ENCODE assay signal across 23 cellular contexts in genomic region chr4:102843273-102843672, GRCh38. TPM values are rescaled to one million over a fixed set of nuclear protein-coding genes. Genes with fewer than 3 reads are reported as not detected.
DNase-seq lines count a peak whose midpoint lies in the region; ATAC-seq and TF ChIP-seq lines count a peak whose summit lies in the region.
"Had no signal": no experiment of that assay in that cellular context is flagged by ENCODE, and none has a peak within 500 bp of the region (broad histone marks: within the 10 kb centered on the region; RNA-seq: fewer than 3 reads in every experiment).

No MANE protein-coding gene starts in this region.

- H2AFZ ChIP-seq in SK-N-SH (ENCODE audit: low read depth) (no peak overlapping the region), PC-3 (ENCODE audit: low read length) (no peak overlapping the region)

- ATAC-seq in SK-N-SH treated with all-trans-retinoic acid at 6 μM for 48 hours, result peak; percentile 22; the same call in 2 of the 3 replicates
- no peak for ATAC-seq in PC-3
- ATAC-seq in stimulated activated effector memory CD8-positive, alpha-beta T cell treated with anti-CD3 and anti-CD28 coated beads, Interleukin-12 subunit alpha, Interleukin-12 subunit beta, amount 100 ng/mL, for 72 hours, result peak; percentile 55
- no peak for ATAC-seq in heart left ventricle
- ATAC-seq: CD8-positive, alpha-beta T cell; HepG2; Panc1 had no signal

- no peak for TF ChIP-seq RAD21 in SK-N-SH (IDR thresholded peaks at IDR 0.05; ENCODE audit: low read length)

- H3K9me3 Mint-ChIP-seq in stimulated activated effector memory CD8-positive, alpha-beta T cell treated with anti-CD3 and anti-CD28 coated beads, Interleukin-12 subunit alpha, Interleukin-12 subunit beta, amount 100 ng/mL, for 72 hours, result no peaks in the 10 kb centered on the region
- H3K9me3 Mint-ChIP-seq: CD8-positive, alpha-beta T cell had no signal

- H3K4me1 Mint-ChIP-seq in stimulated activated effector memory CD8-positive, alpha-beta T cell treated with anti-CD3 and anti-CD28 coated beads, Interleukin-12 subunit alpha, Interleukin-12 subunit beta, amount 100 ng/mL, for 72 hours, result peaks cover 5% of the 10 kb centered on the region

- BruUV-seq in PC-3 (replicated peaks; lab: Mats Ljungman, UMichigan), result no TSS peak

- H4K20me1 ChIP-seq in SK-N-SH (ENCODE audit: insufficient read depth), result no peaks in the 10 kb centered on the region
- no peaks in the 10 kb centered on the region for H4K20me1 ChIP-seq in PC-3 (ENCODE audit: low read length)
- H4K20me1 ChIP-seq: BLaER1 had no signal

- H3K9me3 ChIP-seq in SK-N-SH (no peaks in the 10 kb centered on the region), PC-3 (ENCODE audit: low read length) (no peaks in the 10 kb centered on the region), heart left ventricle (no peaks in the 10 kb centered on the region)
- H3K9me3 ChIP-seq: BLaER1, MG63 had no signal

- H3K27me3 ChIP-seq in SK-N-SH (ENCODE audit: insufficient read depth) (no peaks in the 10 kb centered on the region), PC-3 (ENCODE audit: low read length) (no peaks in the 10 kb centered on the region), heart left ventricle (no peaks in the 10 kb centered on the region)
- H3K27me3 ChIP-seq: BLaER1, MG63 had no signal

- H3K4me3 ChIP-seq in SK-N-SH (ENCODE audit: low read depth in 2 of 2, low read length in 1 of 2) (no peak overlapping the region), PC-3 (ENCODE audit: low read length) (no peak overlapping the region), epithelial cell of proximal tubule (ENCODE audit: low read depth, low read length) (no peak overlapping the region), heart left ventricle (no peak overlapping the region)
- H3K4me3 ChIP-seq: BLaER1, MG63, SK-N-MC had no signal

- H3K36me3 Mint-ChIP-seq in stimulated activated effector memory CD8-positive, alpha-beta T cell treated with anti-CD3 and anti-CD28 coated beads, Interleukin-12 subunit alpha, Interleukin-12 subunit beta, amount 100 ng/mL, for 72 hours, result no peaks in the 10 kb centered on the region

- POLR2A ChIA-PET in SK-N-SH (lab: Yijun Ruan, JAX) (no interaction called here), PC-3 (lab: Charles Lee; ENCODE audit: unreplicated experiment) (no interaction called here)

- no peak for TF ChIP-seq POLR2A in heart left ventricle (IDR thresholded peaks at IDR 0.05)

- H3K9me2 ChIP-seq in SK-N-SH (no peaks in the 10 kb centered on the region), PC-3 (replicated peaks; ENCODE audit: low read length) (no peaks in the 10 kb centered on the region)

- CTCF ChIA-PET in SK-N-SH (lab: Yijun Ruan, JAX) (no interaction called here), PC-3 (lab: Charles Lee) (no interaction called here)

- H3F3A ChIP-seq in SK-N-SH (replicated peaks; ENCODE audit: insufficient read depth) (no peaks in the 10 kb centered on the region), PC-3 (ENCODE audit: low read length, unreplicated experiment) (no peaks in the 10 kb centered on the region)

- H3K27ac Mint-ChIP-seq in stimulated activated effector memory CD8-positive, alpha-beta T cell treated with anti-CD3 and anti-CD28 coated beads, Interleukin-12 subunit alpha, Interleukin-12 subunit beta, amount 100 ng/mL, for 72 hours, result no peak overlapping the region
- H3K27ac Mint-ChIP-seq: CD8-positive, alpha-beta T cell had no signal

- intact Hi-C loops in PC-3 (cut with micrococcal nuclease), result no loop called here
- intact Hi-C loops in heart left ventricle (cut with DNase I), result no loop called here

- no peak overlapping the region; a peak in 2 of 4 replicates for H3K27ac ChIP-seq in SK-N-SH (ENCODE audit: low read depth in 2 of 2, low read length in 1 of 2)
- no peak overlapping the region for H3K27ac ChIP-seq in PC-3 (ENCODE audit: low read length)
- H3K27ac ChIP-seq in heart left ventricle, result no peak overlapping the region
- H3K27ac ChIP-seq: BLaER1, SK-N-MC had no signal

- H3K36me3 ChIP-seq in SK-N-SH (replicated peaks in 1 of 2; ENCODE audit: control insufficient read depth in 1 of 2, insufficient read depth in 2 of 2, low read length in 1 of 2), result no peaks in the 10 kb centered on the region
- no peaks in the 10 kb centered on the region for H3K36me3 ChIP-seq in PC-3 (ENCODE audit: low read depth, low read length)
- H3K36me3 ChIP-seq in heart left ventricle, result peaks cover 0 to 3% (median 0%) of the 10 kb centered on the region in 9 donors
- H3K36me3 ChIP-seq: MG63 had no signal

- H3K79me2 ChIP-seq in SK-N-SH (ENCODE audit: insufficient read depth) (no peaks in the 10 kb centered on the region), PC-3 (ENCODE audit: low read length) (no peaks in the 10 kb centered on the region)

- TF ChIP-seq EP300 in SK-N-SH (IDR thresholded peaks at IDR 0.05; ENCODE audit: borderline replicate concordance in 1 of 2, low read depth in 1 of 2, low read length in 1 of 2), result no peak

- H3K4me3 Mint-ChIP-seq in stimulated activated effector memory CD8-positive, alpha-beta T cell treated with anti-CD3 and anti-CD28 coated beads, Interleukin-12 subunit alpha, Interleukin-12 subunit beta, amount 100 ng/mL, for 72 hours, result no peak overlapping the region
- H3K4me3 Mint-ChIP-seq: CD8-positive, alpha-beta T cell had no signal

- no peak for DNase-seq in SK-N-SH
- peak; percentile 43 for DNase-seq in PC-3
- DNase-seq in epithelial cell of proximal tubule (ENCODE audit: low read depth), result peak; percentile 61
- no peak for DNase-seq in stimulated activated effector memory CD8-positive, alpha-beta T cell treated with anti-CD3 and anti-CD28 coated beads, Interleukin-12 subunit alpha, Interleukin-12 subunit beta, amount 100 ng/mL, for 72 hours (ENCODE audit: low spot score in 2 of 2)
- no peak for DNase-seq in NCI-H82 treated with DMSO at 0.1 percent for 48 hours (lab: John Stamatoyannopoulos, UW; ENCODE audit: unreplicated experiment)
- no peak for DNase-seq in NOMO-1 (lab: John Stamatoyannopoulos, UW; ENCODE audit: unreplicated experiment in 2 of 2)
- DNase-seq in heart left ventricle, result no peak
- DNase-seq: 8988T; CD8-positive, alpha-beta T cell; GF-D8; KG1; MG63; NCI-H1092; NCI-H146; NCI-H2081; NCI-H510A treated with DMSO at 0.1 percent for 48 hours; NCI-H82; Right ventricle myocardium superior had no signal

- H3K9ac ChIP-seq in SK-N-SH (no peak overlapping the region), PC-3 (ENCODE audit: low read length) (no peak overlapping the region)
- H3K9ac ChIP-seq: BLaER1 had no signal

- no peak for TF ChIP-seq CTCF in SK-N-SH (IDR thresholded peaks at IDR 0.05)
- TF ChIP-seq CTCF in PC-3 (conservative IDR thresholded peaks at IDR 0.05; ENCODE audit: low read depth, low read length), result no peak
- no peak for TF ChIP-seq CTCF in epithelial cell of proximal tubule (conservative IDR thresholded peaks at IDR 0.05; ENCODE audit: low read depth, low read length)
- TF ChIP-seq CTCF in heart left ventricle (IDR thresholded peaks at IDR 0.05), result no peak

- H3K4me1 ChIP-seq in SK-N-SH (ENCODE audit: control insufficient read depth in 1 of 2, insufficient read depth in 2 of 2, low read depth in 1 of 2, low read length in 1 of 2), result peaks cover 0 to 2% of the 10 kb centered on the region in 2 experiments; a peak in 1 of 4 replicates
- H3K4me1 ChIP-seq in PC-3 (ENCODE audit: insufficient read depth, low read length), result no peaks in the 10 kb centered on the region
- no peaks in the 10 kb centered on the region for H3K4me1 ChIP-seq in heart left ventricle
- H3K4me1 ChIP-seq: BLaER1 had no signal

- H3K4me2 ChIP-seq in SK-N-SH, result no peak overlapping the region
- H3K4me2 ChIP-seq in PC-3 (ENCODE audit: low read length), result no peak overlapping the region
- H3K4me2 ChIP-seq: BLaER1 had no signal

TF ChIP-seq in SK-N-SH treated with all-trans-retinoic acid at 6 μM for 48 hours, 23 proteins besides CTCF, POLR2A, EP300 and RAD21:
- TF ChIP-seq BACH2 (CRISPR knock-in tag; IDR thresholded peaks at IDR 0.05; ENCODE audit: borderline replicate concordance), result no peak
- no peak for TF ChIP-seq ARNTL (CRISPR knock-in tag; IDR thresholded peaks at IDR 0.05; ENCODE audit: borderline replicate concordance, low read depth)
- no peak for TF ChIP-seq SNAI2 (CRISPR knock-in tag; IDR thresholded peaks at IDR 0.05)
- no peak for TF ChIP-seq ZNF565 (CRISPR knock-in tag; conservative IDR thresholded peaks at IDR 0.05; ENCODE audit: low read depth)
- TF ChIP-seq GLIS3 (CRISPR knock-in tag; IDR thresholded peaks at IDR 0.05), result no peak

TF ChIP-seq in SK-N-SH, 30 proteins besides CTCF, POLR2A, EP300 and RAD21 (continues in another document):
- TF ChIP-seq SIN3A (IDR thresholded peaks at IDR 0.05; ENCODE audit: borderline replicate concordance, low read depth, low read length) (no peak), NRF1 (IDR thresholded peaks at IDR 0.05; ENCODE audit: low read depth, low read length) (no peak), RFX5 (IDR thresholded peaks at IDR 0.05; ENCODE audit: low read length) (no peak), USF2 (IDR thresholded peaks at IDR 0.05; ENCODE audit: borderline replicate concordance, low read depth, low read length) (no peak), JUND (IDR thresholded peaks at IDR 0.05) (no peak), CHD2 (IDR thresholded peaks at IDR 0.05; ENCODE audit: low read length, partially characterized antibody) (no peak), SMC3 (IDR thresholded peaks at IDR 0.05; ENCODE audit: low read depth, low read length) (no peak), ELF1 (IDR thresholded peaks at IDR 0.05) (no peak), TCF12 (IDR thresholded peaks at IDR 0.05) (no peak), FOXJ3 (CRISPR knock-in tag; IDR thresholded peaks at IDR 0.05) (no peak), FOSL2 (IDR thresholded peaks at IDR 0.05; ENCODE audit: borderline replicate concordance, low read depth) (no peak)

RNA-seq across cellular contexts. Expression of gene UBE2D3, which starts 15.9 kb away (rescaled TPM):
- polyA plus RNA-seq in SK-N-SH (2012; rRNA removed), result 199 and 216 TPM in 2 replicates
- polyA plus RNA-seq in SK-N-SH (2012; cell fraction: cytosol; rRNA removed), result 218 and 251 TPM in 2 replicates
- polyA plus RNA-seq in SK-N-SH (2012; cell fraction: nucleus; rRNA removed), result 216 and 236 TPM in 2 replicates
- 342 and 435 TPM in 2 replicates for total RNA-seq in PC-3 (2014; rRNA removed)
- 283 and 375 TPM in 2 replicates for total RNA-seq in epithelial cell of proximal tubule
- total RNA-seq in heart left ventricle, result 100 to 1,000 TPM; 216 to 381 (median 258) TPM
- 100 to 1,000 TPM in 1 of 2 donors, 10 to 100 TPM in 1; 87.4 to 351 TPM for polyA plus RNA-seq in heart left ventricle

RNA-seq across cellular contexts. Expression of gene CISD2, which starts 25.5 kb away (rescaled TPM):
- polyA plus RNA-seq in SK-N-SH (2012; rRNA removed) (21.4 and 23.1 TPM in 2 replicates), heart left ventricle (10 to 100 TPM; 11.3 to 35.8 TPM)
- polyA plus RNA-seq in SK-N-SH (2012; cell fraction: cytosol; rRNA removed), result 29.7 and 39.9 TPM in 2 replicates
- 3.7 and 5.9 TPM in 2 replicates for polyA plus RNA-seq in SK-N-SH (2012; cell fraction: nucleus; rRNA removed)
- total RNA-seq in PC-3 (2014; rRNA removed) (30.9 and 36.9 TPM in 2 replicates), epithelial cell of proximal tubule (29.2 and 29.9 TPM in 2 replicates), heart left ventricle (10 to 100 TPM in 7 of 9 donors, 1 to 10 TPM in 2; 9.0 to 22.3 (median 18.4) TPM)

Comparison
In these comparisons a context has a peak if more than half of its experiments do, and no peak if none do; other contexts are left out.
1. ATAC-seq: peak in SK-N-SH treated with all-trans-retinoic acid at 6 μM for 48 hours (single experiment) and stimulated activated effector memory CD8-positive, alpha-beta T cell treated with anti-CD3 and anti-CD28 coated beads, Interleukin-12 subunit alpha, Interleukin-12 subunit beta, amount 100 ng/mL, for 72 hours (single experiment); none in PC-3 (single experiment) and heart left ventricle (0 of 4).
2. DNase-seq: peak in PC-3 (single experiment) and epithelial cell of proximal tubule (single experiment); none in SK-N-SH (single experiment), stimulated activated effector memory CD8-positive, alpha-beta T cell treated with anti-CD3 and anti-CD28 coated beads, Interleukin-12 subunit alpha, Interleukin-12 subunit beta, amount 100 ng/mL, for 72 hours (0 of 2), NCI-H82 treated with DMSO at 0.1 percent for 48 hours (single experiment), NOMO-1 (0 of 2) and heart left ventricle (0 of 5).